28 cellular contexts compared by ENCODE assay signal in the genomic region with DNA sequence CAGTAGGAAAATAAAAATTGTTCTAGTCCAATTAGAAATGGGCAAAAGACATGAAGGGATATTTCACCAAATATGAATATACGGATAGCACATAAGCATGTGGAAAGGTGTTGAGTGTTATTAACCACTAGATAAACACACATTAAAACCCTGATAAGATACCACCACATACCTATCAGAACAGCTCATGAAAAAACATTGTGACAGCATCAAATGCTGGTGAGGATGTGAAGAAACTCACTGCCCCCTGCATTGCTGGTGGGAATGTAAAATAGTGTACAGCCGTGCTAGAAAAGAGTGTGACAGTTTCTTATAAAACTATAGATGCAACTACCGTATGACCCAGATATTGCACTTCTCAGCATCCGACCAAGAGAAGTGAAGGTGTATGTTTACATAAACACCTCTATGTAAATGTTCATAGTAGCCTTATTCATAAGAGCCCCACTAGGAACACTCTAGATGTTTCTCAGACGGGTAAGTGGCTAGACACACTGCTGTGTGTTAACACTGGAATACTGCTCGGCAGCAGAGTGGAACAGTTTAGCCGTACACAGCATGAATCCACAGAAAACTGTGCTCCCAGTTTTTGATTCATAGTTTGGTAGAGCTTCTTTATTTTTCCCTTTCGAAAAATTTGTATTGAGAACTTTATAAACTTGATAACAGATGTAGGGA.
"Had no signal": no experiment of that assay in that cellular context is flagged by ENCODE, and none has a peak within 500 bp of the region (broad histone marks: within the 10 kb centered on the region; RNA-seq: fewer than 3 reads in every experiment).

No MANE protein-coding gene starts in this region.

- H3K27ac ChIP-seq: esophagus muscularis mucosa, neutrophil, skin epidermis, testis, transverse colon, uterus had no signal

- H3K4me1 ChIP-seq: transverse colon, uterus had no signal

- H3K4me3 ChIP-seq: esophagus muscularis mucosa, skin epidermis, testis, transverse colon, uterus had no signal

- ATAC-seq: activated CD8-positive, alpha-beta memory T cell treated with anti-CD3 and anti-CD28 coated beads, Interleukin-2, amount 10 ng/mL, durations not matched to agents 7 days and 5 days; activated CD8-positive, alpha-beta T cell treated with anti-CD3 and anti-CD28 coated beads, Interleukin-2, amount 10 ng/mL, durations not matched to agents 7 days and 5 days; activated naive CD4-positive, alpha-beta T cell treated with anti-CD3 and anti-CD28 coated beads, Interleukin-2, amount 50 U/mL, for 72 hours; left ventricle myocardium superior; sciatic nerve; stimulated activated naive CD8-positive, alpha-beta T cell treated with anti-CD3 and anti-CD28 coated beads, Interleukin-15, Interleukin-2, amounts not matched to agents 100 U/mL and 50 U/mL, for 24 hours; T-helper 17 cell had no signal

- H3K36me3 ChIP-seq: esophagus muscularis mucosa, neutrophil, transverse colon, uterus had no signal

- H3K27me3 Mint-ChIP-seq: activated CD8-positive, alpha-beta memory T cell treated with anti-CD3 and anti-CD28 coated beads, Interleukin-2, amount 10 ng/mL, durations not matched to agents 7 days and 5 days had no signal

- H3K4me1 Mint-ChIP-seq: activated B cell treated with CpG ODN at 0.5 μM for 24 hours; activated CD8-positive, alpha-beta memory T cell treated with anti-CD3 and anti-CD28 coated beads, Interleukin-2, amount 10 ng/mL, durations not matched to agents 7 days and 5 days; nephron progenitor cell; T-helper 17 cell had no signal

- H3K4me3 Mint-ChIP-seq: activated B cell treated with CpG ODN at 0.5 μM for 24 hours; activated CD8-positive, alpha-beta memory T cell treated with anti-CD3 and anti-CD28 coated beads, Interleukin-2, amount 10 ng/mL, durations not matched to agents 7 days and 5 days; activated CD8-positive, alpha-beta T cell treated with anti-CD3 and anti-CD28 coated beads, Interleukin-2, amount 10 ng/mL, durations not matched to agents 7 days and 5 days; nephron progenitor cell; T-helper 17 cell had no signal

- H3K27me3 ChIP-seq: esophagus muscularis mucosa, neutrophil, testis, transverse colon, uterus had no signal

- FAIRE-seq: colon, frontal cortex had no signal

- H3K36me3 Mint-ChIP-seq: activated CD8-positive, alpha-beta memory T cell treated with anti-CD3 and anti-CD28 coated beads, Interleukin-2, amount 10 ng/mL, durations not matched to agents 7 days and 5 days; activated naive CD4-positive, alpha-beta T cell treated with anti-CD3 and anti-CD28 coated beads, Interleukin-2, amount 50 U/mL, for 72 hours had no signal

- H3K27ac Mint-ChIP-seq: activated B cell treated with CpG ODN at 0.5 μM for 24 hours; activated CD8-positive, alpha-beta memory T cell treated with anti-CD3 and anti-CD28 coated beads, Interleukin-2, amount 10 ng/mL, durations not matched to agents 7 days and 5 days; activated CD8-positive, alpha-beta T cell treated with anti-CD3 and anti-CD28 coated beads, Interleukin-2, amount 10 ng/mL, durations not matched to agents 7 days and 5 days; activated naive CD4-positive, alpha-beta T cell treated with anti-CD3 and anti-CD28 coated beads, Interleukin-2, amount 50 U/mL, for 72 hours; nephron progenitor cell; T-helper 17 cell had no signal

- H3K9me3 Mint-ChIP-seq: activated B cell treated with CpG ODN at 0.5 μM for 24 hours; activated naive CD4-positive, alpha-beta T cell treated with anti-CD3 and anti-CD28 coated beads, Interleukin-2, amount 50 U/mL, for 72 hours; nephron progenitor cell had no signal

- DNase-seq: activated B cell treated with CpG ODN at 0.5 μM for 24 hours; activated CD8-positive, alpha-beta memory T cell treated with anti-CD3 and anti-CD28 coated beads, Interleukin-2, amount 10 ng/mL, durations not matched to agents 7 days and 5 days; activated CD8-positive, alpha-beta T cell treated with anti-CD3 and anti-CD28 coated beads, Interleukin-2, amount 10 ng/mL, durations not matched to agents 7 days and 5 days; activated naive CD4-positive, alpha-beta T cell; activated T-cell treated with anti-CD3 and anti-CD28 coated beads, Interleukin-2, amount 50 U/mL, for 48 hours; anterior cingulate cortex; central memory CD4-positive, alpha-beta T cell; dermis blood vessel endothelial cell; effector CD4-positive, alpha-beta T cell; left ventricle myocardium superior; mammary epithelial cell; nephron progenitor cell; stimulated activated CD4-positive, alpha-beta T cell treated with anti-CD3 and anti-CD28 coated beads, Interleukin-12 subunit alpha, Interleukin-12 subunit beta, amount 100 ng/mL, for 4 hours; stimulated activated CD4-positive, alpha-beta T cell treated with anti-CD3 and anti-CD28 coated beads, Interleukin-4, amount 100 ng/mL, for 1 hour; stimulated activated naive CD8-positive, alpha-beta T cell treated with anti-CD3 and anti-CD28 coated beads, Interleukin-15, Interleukin-2, amounts not matched to agents 100 U/mL and 50 U/mL, for 24 hours; SW 1271; T-helper 17 cell; T1000; testis; transverse colon; uterus had no signal

- H3K9me3 ChIP-seq: esophagus muscularis mucosa, neutrophil, testis, transverse colon, uterus had no signal
